ENCODE assay signal across 24 cellular contexts in the genomic region with DNA sequence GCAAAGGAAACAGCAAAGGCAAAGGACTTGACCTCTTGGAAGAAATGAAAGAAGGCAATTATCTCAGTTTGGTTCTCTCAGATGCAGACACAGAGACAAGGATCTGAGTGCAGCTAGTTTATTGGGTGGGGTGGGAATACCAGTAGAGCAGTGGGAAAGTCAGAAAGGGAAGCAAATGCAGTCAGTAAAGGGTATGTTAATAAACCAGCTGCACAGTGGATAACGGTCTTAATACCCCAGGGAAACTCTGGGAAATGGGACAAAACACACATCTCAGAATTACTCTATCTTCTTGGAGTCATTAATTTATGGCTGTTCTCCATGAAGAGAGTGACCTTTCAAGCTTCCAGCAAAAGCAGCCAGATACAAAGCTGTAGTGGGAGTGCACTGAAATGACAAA.
"Had no signal": no experiment of that assay in that cellular context is flagged by ENCODE, and none has a peak within 500 bp of the region (broad histone marks: within the 10 kb centered on the region; RNA-seq: fewer than 3 reads in every experiment).

No MANE protein-coding gene starts in this region.

- H3K27me3 ChIP-seq: ascending aorta, MG63 had no signal

- H3K4me3 ChIP-seq: ascending aorta, MG63 had no signal

- H3K27ac ChIP-seq: ascending aorta, RWPE1 had no signal

- H3K4me1 ChIP-seq: ascending aorta had no signal

- ATAC-seq: activated CD8-positive, alpha-beta memory T cell treated with anti-CD3 and anti-CD28 coated beads, Interleukin-2, amount 10 ng/mL, durations not matched to agents 7 days and 5 days; Panc1; WTC11 had no signal

- H3K9me3 ChIP-seq: ascending aorta, MG63 had no signal

- DNase-seq: activated CD4-positive, alpha-beta T cell treated with anti-CD3 and anti-CD28 coated beads for 48 hours; activated CD4-positive, alpha-beta T cell treated with anti-CD3 and anti-CD28 coated beads, Interleukin-2, amount 50 U/mL, for 48 hours; activated CD4-positive, CD25-positive, alpha-beta regulatory T cell treated with anti-CD3 and anti-CD28 coated beads, Interleukin-2, amount 50 U/mL, for 72 hours; activated CD8-positive, alpha-beta memory T cell treated with anti-CD3 and anti-CD28 coated beads, Interleukin-2, amount 10 ng/mL, durations not matched to agents 7 days and 5 days; activated effector memory CD4-positive, alpha-beta T cell treated with Interleukin-2 at 50 U/mL for 16 hours; activated naive CD4-positive, alpha-beta T cell; activated T-cell treated with anti-CD3 and anti-CD28 coated beads, Interleukin-2, amount 50 U/mL, for 24 hours; MG63; MV-4-11; NCI-H1092 treated with DMSO at 0.1 percent for 48 hours; NCI-H1417 treated with DMSO at 0.1 percent for 48 hours; NCI-H1694; NCI-H2029; NCI-H2107; NCI-H2171 treated with DMSO at 0.1 percent for 48 hours; NCI-H226; NCI-H510A; NCI-H526 treated with DMSO at 0.1 percent for 48 hours; OCI-M1; SHP77 treated with DMSO at 0.1 percent for 48 hours had no signal

- H3K36me3 ChIP-seq: ascending aorta, MG63 had no signal
